Comparison of ENCODE assay signal across 15 cellular contexts in genomic region chr11:39570526-39570925, GRCh38.
A peak's percentile ranks its signal among the peaks of the same experiment; 100 is the strongest.
DNase-seq lines count a peak whose midpoint lies in the region; ATAC-seq lines count a peak whose summit lies in the region.
"Had no signal": no experiment of that assay in that cellular context is flagged by ENCODE, and none has a peak within 500 bp of the region (broad histone marks: within the 10 kb centered on the region; RNA-seq: fewer than 3 reads in every experiment).

No MANE protein-coding gene starts in this region.

- H2AK5ac ChIP-seq in mesenchymal stem cell (ENCODE audit: low read length, severe bottlenecking) = no peak overlapping the region

- no peaks in the 10 kb centered on the region for H3K79me1 ChIP-seq in mesenchymal stem cell (replicated peaks; ENCODE audit: low read length, poor library complexity, severe bottlenecking)

- no peak overlapping the region for H4K91ac ChIP-seq in mesenchymal stem cell (ENCODE audit: low read length)

- H3K27ac ChIP-seq in BLaER1 = no peak overlapping the region
- no peak overlapping the region for H3K27ac ChIP-seq in mesenchymal stem cell (ENCODE audit: low read length, poor library complexity, severe bottlenecking)
- H3K27ac ChIP-seq: A549, GM23248 had no signal

- no peak overlapping the region for H3K18ac ChIP-seq in mesenchymal stem cell (ENCODE audit: low read depth in 1 of 2, low read length in 2 of 2)

- H3K14ac ChIP-seq in mesenchymal stem cell (ENCODE audit: low read length in 2 of 2) = no peak overlapping the region

- H4K8ac ChIP-seq in mesenchymal stem cell (ENCODE audit: low read length) = no peak overlapping the region

- H3K4me1 ChIP-seq in BLaER1 (peaks cover 26% of the 10 kb centered on the region), adipocyte (ENCODE audit: control insufficient read depth, insufficient read depth, low read length) (no peaks in the 10 kb centered on the region), mesenchymal stem cell (ENCODE audit: control insufficient read depth, insufficient read depth, low read depth, low read length) (no peaks in the 10 kb centered on the region)
- H3K4me1 ChIP-seq: A549 had no signal

- H3K36me3 ChIP-seq in BLaER1 = no peaks in the 10 kb centered on the region
- no peaks in the 10 kb centered on the region for H3K36me3 ChIP-seq in adipocyte (ENCODE audit: control insufficient read depth, insufficient read depth, low read length, severe bottlenecking)
- H3K36me3 ChIP-seq in mesenchymal stem cell (ENCODE audit: control insufficient read depth in 1 of 2, insufficient read depth in 2 of 2, low read depth in 1 of 2, low read length in 2 of 2) = no peaks in the 10 kb centered on the region
- H3K36me3 ChIP-seq: BLaER1 treated with 17β-estradiol and CSF1 and Interleukin-3, amounts not matched to agents 10 nM and 100 nM had no signal

- DNase-seq in M059J (ENCODE audit: low read depth) (peak; percentile 1), adipocyte (ENCODE audit: low read depth) (peak; percentile 0), mesenchymal stem cell (peak; percentile 15), GM03348 (ENCODE audit: low spot score) (no peak)
- DNase-seq: AML-193; CD4-positive, CD25-positive, alpha-beta regulatory T cell; GF-D8; GM23248; H7; IMR-90 had no signal

- H3K4ac ChIP-seq in mesenchymal stem cell (ENCODE audit: low read depth in 1 of 2, low read length in 2 of 2) = no peak overlapping the region

- no peak overlapping the region for H3K4me3 ChIP-seq in BLaER1
- no peak overlapping the region for H3K4me3 ChIP-seq in adipocyte (ENCODE audit: low read length)
- H3K4me3 ChIP-seq in mesenchymal stem cell (ENCODE audit: insufficient read depth in 1 of 2, low read depth in 1 of 2, low read length in 2 of 2) = no peak overlapping the region
- H3K4me3 ChIP-seq: A549; BLaER1 treated with 17β-estradiol and CSF1 and Interleukin-3, amounts not matched to agents 10 nM and 100 nM; GM23248 had no signal

- no peaks in the 10 kb centered on the region for H3K27me3 ChIP-seq in BLaER1
- no peaks in the 10 kb centered on the region for H3K27me3 ChIP-seq in adipocyte (replicated peaks; ENCODE audit: control insufficient read depth, insufficient read depth, low read length)
- no peaks in the 10 kb centered on the region for H3K27me3 ChIP-seq in mesenchymal stem cell (ENCODE audit: control insufficient read depth in 1 of 2, insufficient read depth in 1 of 2, low read length in 2 of 2)
- H3K27me3 ChIP-seq: BLaER1 treated with 17β-estradiol and CSF1 and Interleukin-3, amounts not matched to agents 10 nM and 100 nM had no signal

- H3K9ac ChIP-seq in BLaER1 (no peak overlapping the region), adipocyte (ENCODE audit: low read length) (no peak overlapping the region), mesenchymal stem cell (ENCODE audit: low read length) (no peak overlapping the region)
- H3K9ac ChIP-seq: BLaER1 treated with 17β-estradiol and CSF1 and Interleukin-3, amounts not matched to agents 10 nM and 100 nM; GM23248 had no signal

- no peak overlapping the region for H2BK15ac ChIP-seq in mesenchymal stem cell (ENCODE audit: low read depth, poor library complexity, severe bottlenecking)

- no peak for ATAC-seq in GM18868 (IDR thresholded peaks at IDR 0.05; ENCODE audit: unreplicated experiment)
- no peak for ATAC-seq in GM18517 (IDR thresholded peaks at IDR 0.05; ENCODE audit: unreplicated experiment)
- ATAC-seq: A549 had no signal

- no peak overlapping the region for H2BK5ac ChIP-seq in mesenchymal stem cell (ENCODE audit: low read depth, low read length, poor library complexity, severe bottlenecking)

- H3K4me2 ChIP-seq in BLaER1 (peak overlapping the region; percentile 59), mesenchymal stem cell (ENCODE audit: low read length, poor library complexity, severe bottlenecking) (no peak overlapping the region)
- H3K4me2 ChIP-seq: A549 had no signal

- H4K20me1 ChIP-seq in BLaER1 = no peaks in the 10 kb centered on the region
- H4K20me1 ChIP-seq: BLaER1 treated with 17β-estradiol and CSF1 and Interleukin-3, amounts not matched to agents 10 nM and 100 nM had no signal

- no peak overlapping the region for H2BK120ac ChIP-seq in mesenchymal stem cell (ENCODE audit: low read depth, low read length)

- H2AFZ ChIP-seq in mesenchymal stem cell (ENCODE audit: low read depth, low read length) = no peak overlapping the region
- H2AFZ ChIP-seq: GM23248 had no signal

- H2BK12ac ChIP-seq in mesenchymal stem cell (ENCODE audit: low read length in 2 of 2) = no peak overlapping the region

- peaks cover 12% of the 10 kb centered on the region for H3K9me3 ChIP-seq in BLaER1
- H3K9me3 ChIP-seq in adipocyte (ENCODE audit: control insufficient read depth, low read length) = no peaks in the 10 kb centered on the region
- H3K9me3 ChIP-seq in mesenchymal stem cell (ENCODE audit: control insufficient read depth, low read length) = peaks cover 2% of the 10 kb centered on the region
- H3K9me3 ChIP-seq: A549 had no signal

- H3K23ac ChIP-seq in mesenchymal stem cell (ENCODE audit: low read length in 2 of 2) = no peak overlapping the region
